Comparison of ENCODE assay signal across 8 cellular contexts in the genomic region with DNA sequence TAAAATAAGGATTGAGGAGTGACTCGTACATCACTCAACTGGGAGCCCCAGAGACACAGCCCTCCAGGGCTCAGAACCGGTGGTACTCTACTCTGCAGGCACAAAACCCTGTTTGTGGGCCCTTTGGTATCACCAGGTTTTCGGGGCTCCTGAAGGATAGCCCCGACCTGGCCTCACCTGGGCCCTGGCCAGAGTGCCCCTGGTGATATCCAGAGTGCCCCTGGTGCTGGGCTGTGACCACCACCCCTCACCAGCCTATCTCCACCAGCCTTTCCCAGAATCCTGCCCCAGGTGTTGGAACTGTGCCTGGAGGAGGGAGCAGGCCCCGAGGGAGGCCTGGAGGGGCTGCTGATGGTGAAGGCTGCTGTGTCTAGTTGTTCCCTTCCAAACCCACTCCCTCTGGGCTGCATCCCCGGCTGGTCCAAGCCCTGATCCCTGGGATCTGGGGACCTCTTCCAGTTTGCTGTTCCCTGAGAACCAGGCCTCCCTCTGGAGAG. TPM values are rescaled to one million over a fixed set of nuclear protein-coding genes. Genes with fewer than 3 reads are reported as not detected.
DNase-seq lines count a peak whose midpoint lies in the region; ATAC-seq and TF ChIP-seq lines count a peak whose summit lies in the region.

No MANE protein-coding gene starts in this region.

- H3K27me3 ChIP-seq in adipocyte (replicated peaks; ENCODE audit: control insufficient read depth, insufficient read depth, low read length): no peaks in the 10 kb centered on the region
- H3K27me3 ChIP-seq in left ventricle myocardium inferior (ENCODE audit: low read depth): no peaks in the 10 kb centered on the region
- H3K27me3 ChIP-seq in skeletal muscle satellite cell (ENCODE audit: control insufficient read depth, insufficient read depth, low read length): no peaks in the 10 kb centered on the region

- H3K36me3 ChIP-seq in adipocyte (ENCODE audit: control insufficient read depth, insufficient read depth, low read length, severe bottlenecking): no peaks in the 10 kb centered on the region
- H3K36me3 ChIP-seq in left ventricle myocardium inferior: no peaks in the 10 kb centered on the region
- no peaks in the 10 kb centered on the region for H3K36me3 ChIP-seq in skeletal muscle satellite cell (ENCODE audit: insufficient read depth, low read length)

- no peak overlapping the region for H3K4me3 ChIP-seq in adipocyte (ENCODE audit: low read length)
- no peak overlapping the region for H3K4me3 ChIP-seq in left ventricle myocardium inferior
- peak overlapping the region; percentile 48 for H3K4me3 ChIP-seq in skeletal muscle satellite cell (ENCODE audit: low read length)

- H3K4me1 ChIP-seq in adipocyte (ENCODE audit: control insufficient read depth, insufficient read depth, low read length): peaks cover 24% of the 10 kb centered on the region
- peaks cover 46% of the 10 kb centered on the region for H3K4me1 ChIP-seq in left ventricle myocardium inferior
- H3K4me1 ChIP-seq in skeletal muscle satellite cell (ENCODE audit: control insufficient read depth, insufficient read depth, low read length): peaks cover 47% of the 10 kb centered on the region

- DNase-seq in GM13977 (ENCODE audit: low spot score) (peak; percentile 7), adipocyte (ENCODE audit: low read depth) (peak; percentile 51), left ventricle myocardium inferior (no peak), mesenteric fat pad (ENCODE audit: low spot score) (no peak), GDM1 (lab: John Stamatoyannopoulos, UW) (no peak)
- DNase-seq in activated CD4-positive, alpha-beta T cell treated with anti-CD3 and anti-CD28 coated beads, Interleukin-2, amount 50 U/mL, for 48 hours: no peak

- peak overlapping the region; percentile 74 for H3K4me2 ChIP-seq in skeletal muscle satellite cell (ENCODE audit: low read length)

- no peak for ATAC-seq in GM18519 (IDR thresholded peaks at IDR 0.05; ENCODE audit: low FRiP score, unreplicated experiment)

- H3K9me3 ChIP-seq in adipocyte (ENCODE audit: control insufficient read depth, low read length) (no peaks in the 10 kb centered on the region), left ventricle myocardium inferior (replicated peaks) (no peaks in the 10 kb centered on the region), skeletal muscle satellite cell (replicated peaks; ENCODE audit: low read length) (no peaks in the 10 kb centered on the region)

- intact Hi-C loops in left ventricle myocardium inferior (cut with micrococcal nuclease): loop anchor here (5.0 kb wide), 1 partner anchor 55 kb away; no protein-coding TSS in a partner anchor

- peak overlapping the region; percentile 97 for H3K27ac ChIP-seq in left ventricle myocardium inferior (replicated peaks)

- TF ChIP-seq CTCF in GM13977 (IDR thresholded peaks at IDR 0.05; ENCODE audit: extremely low read depth, insufficient read depth, missing control alignments): no peak
- TF ChIP-seq CTCF in left ventricle myocardium inferior (IDR thresholded peaks at IDR 0.05; ENCODE audit: borderline replicate concordance): no peak

- H3K9ac ChIP-seq in adipocyte (ENCODE audit: low read length) (peak overlapping the region; percentile 87), skeletal muscle satellite cell (ENCODE audit: low read depth, low read length) (peak overlapping the region; percentile 88)

- in situ Hi-C loops in GM13977 (cut with MboI; ENCODE audit: low pct_unique_long_range_greater_than_20kb, low sequenced_read_pairs, unreplicated experiment): no loop called here

RNA-seq across cellular contexts. Expression of gene GGT5, which starts 2.2 kb away (rescaled TPM):
- total RNA-seq in left ventricle myocardium inferior (21.1 TPM), mesenteric fat pad (45.4 TPM)
- 21.5 and 30.1 TPM in 2 replicates for total RNA-seq in skeletal muscle satellite cell (2012; rRNA removed)

RNA-seq across cellular contexts. Expression of gene SPECC1L, which starts 23.6 kb away (rescaled TPM):
- total RNA-seq in left ventricle myocardium inferior: 51.9 TPM
- total RNA-seq in skeletal muscle satellite cell (2012; rRNA removed): 23.2 and 27.6 TPM in 2 replicates
- 69.2 TPM for total RNA-seq in mesenteric fat pad

Comparison
In these comparisons a context has a peak if more than half of its experiments do, and no peak if none do; other contexts are left out.
1. DNase-seq: peak in GM13977 (single experiment) and adipocyte (single experiment); none in left ventricle myocardium inferior (single experiment), activated CD4-positive, alpha-beta T cell treated with anti-CD3 and anti-CD28 coated beads, Interleukin-2, amount 50 U/mL, for 48 hours (0 of 2), mesenteric fat pad (single experiment) and GDM1 (single experiment).